Comparison of ENCODE assay signal across 17 cellular contexts in genomic region chr6:1162367-1163275, GRCh38.
DNase-seq lines count a peak whose midpoint lies in the region; ATAC-seq and TF ChIP-seq lines count a peak whose summit lies in the region.
"Had no signal": no experiment of that assay in that cellular context is flagged by ENCODE, and none has a peak within 500 bp of the region (broad histone marks: within the 10 kb centered on the region; RNA-seq: fewer than 3 reads in every experiment).

No MANE protein-coding gene starts in this region.

- no peak overlapping the region for H2BK120ac ChIP-seq in trophoblast cell (ENCODE audit: insufficient read depth, low read length, poor library complexity)

- no peak overlapping the region for H3K14ac ChIP-seq in trophoblast cell (ENCODE audit: low read length)

- H2AFZ ChIP-seq in trophoblast cell (ENCODE audit: insufficient read depth, low read length, poor library complexity) = no peak overlapping the region
- H2AFZ ChIP-seq: parathyroid adenoma had no signal

- H3K9ac ChIP-seq in endodermal cell (ENCODE audit: extremely low read depth, low read length, poor library complexity, severe bottlenecking) (no peak overlapping the region), trophoblast cell (ENCODE audit: low read length) (no peak overlapping the region)
- H3K9ac ChIP-seq: parathyroid adenoma had no signal

- no peak overlapping the region for H3K4me3 Mint-ChIP-seq in endodermal cell
- no peak overlapping the region for H3K4me3 Mint-ChIP-seq in activated naive CD8-positive, alpha-beta T cell treated with anti-CD3 and anti-CD28 coated beads, Interleukin-2, amount 50 U/mL, for 24 hours
- H3K4me3 Mint-ChIP-seq: activated naive CD4-positive, alpha-beta T cell treated with anti-CD3 and anti-CD28 coated beads, Interleukin-2, amount 50 U/mL, for 24 hours had no signal

- peaks cover 21% of the 10 kb centered on the region for H3K9me3 ChIP-seq in endodermal cell (ENCODE audit: control insufficient read depth, low read length)
- peaks cover 2% of the 10 kb centered on the region for H3K9me3 ChIP-seq in trophoblast cell (ENCODE audit: insufficient read depth, low read depth, low read length)

- H3K27ac Mint-ChIP-seq in endodermal cell = no peak overlapping the region
- H3K27ac Mint-ChIP-seq in activated naive CD8-positive, alpha-beta T cell treated with anti-CD3 and anti-CD28 coated beads, Interleukin-2, amount 50 U/mL, for 24 hours = no peak overlapping the region
- H3K27ac Mint-ChIP-seq: activated naive CD4-positive, alpha-beta T cell treated with anti-CD3 and anti-CD28 coated beads, Interleukin-2, amount 50 U/mL, for 24 hours had no signal

- H3K18ac ChIP-seq in trophoblast cell (ENCODE audit: low read length) = no peak overlapping the region

- H4K12ac ChIP-seq in trophoblast cell (ENCODE audit: low read depth, low read length) = no peak overlapping the region

- H3K4me3 ChIP-seq in GM12865 (ENCODE audit: low read depth, low read length) (peak overlapping the region; percentile 26), endodermal cell (ENCODE audit: low read length) (peak overlapping the region; percentile 47), trophoblast cell (ENCODE audit: low read depth, low read length) (no peak overlapping the region)

- H3K27me3 ChIP-seq in endodermal cell (ENCODE audit: control insufficient read depth, insufficient read depth, low read length, poor library complexity, severe bottlenecking) (peaks cover 51% of the 10 kb centered on the region), trophoblast cell (ENCODE audit: insufficient read depth, low read length) (no peaks in the 10 kb centered on the region)

- peaks cover 49% of the 10 kb centered on the region for H3K27me3 Mint-ChIP-seq in endodermal cell (ENCODE audit: insufficient read depth)
- H3K27me3 Mint-ChIP-seq in activated naive CD8-positive, alpha-beta T cell treated with anti-CD3 and anti-CD28 coated beads, Interleukin-2, amount 50 U/mL, for 24 hours = peaks cover 12% of the 10 kb centered on the region

- no peak overlapping the region for H2BK5ac ChIP-seq in trophoblast cell (ENCODE audit: low read depth, low read length, poor library complexity)

- DNase-seq in GM12865 (ENCODE audit: low read depth) = no peak
- peak; percentile 69 for DNase-seq in NCI-H82 (lab: John Stamatoyannopoulos, UW)
- DNase-seq in endodermal cell = no peak
- peak; percentile 82 to 96 for DNase-seq in trophoblast cell
- no peak for DNase-seq in pons (ENCODE audit: low spot score)
- no peak for DNase-seq in HUDEP-2 (lab: John Stamatoyannopoulos, UW; ENCODE audit: unreplicated experiment in 76 of 76)
- DNase-seq in activated naive CD8-positive, alpha-beta T cell treated with anti-CD3 and anti-CD28 coated beads, Interleukin-2, amount 50 U/mL, for 24 hours = no peak
- DNase-seq: activated CD4-positive, CD25-positive, alpha-beta regulatory T cell treated with anti-CD3 and anti-CD28 coated beads, Interleukin-2, amount 50 U/mL, for 72 hours; DMS79 treated with DMSO at 0.1 percent for 48 hours; glutamatergic neuron; Kasumi-1; NCI-H510A had no signal

- H4K91ac ChIP-seq in trophoblast cell (ENCODE audit: low read depth, low read length) = no peak overlapping the region

- TF ChIP-seq CTCF in GM12865 (IDR thresholded peaks at IDR 0.05; ENCODE audit: insufficient read depth, low read depth, low read length, missing control alignments) = no peak
- no peak for TF ChIP-seq CTCF in endodermal cell (conservative IDR thresholded peaks at IDR 0.05)

- no peak overlapping the region for H3K27ac ChIP-seq in endodermal cell (ENCODE audit: low read depth, low read length)
- H3K27ac ChIP-seq in trophoblast cell (ENCODE audit: low read depth, low read length) = no peak overlapping the region
- H3K27ac ChIP-seq: C4-2B, parathyroid adenoma had no signal

- H3K79me2 ChIP-seq in trophoblast cell (ENCODE audit: control insufficient read depth, insufficient read depth, low read length, poor library complexity) = no peaks in the 10 kb centered on the region
- H3K79me2 ChIP-seq: parathyroid adenoma had no signal

- no peaks in the 10 kb centered on the region for H3K36me3 ChIP-seq in endodermal cell (ENCODE audit: control insufficient read depth, insufficient read depth, low read length)
- no peaks in the 10 kb centered on the region for H3K36me3 ChIP-seq in trophoblast cell (ENCODE audit: control insufficient read depth in 1 of 2, insufficient read depth in 2 of 2, low read length in 2 of 2)

- no peak overlapping the region for H3K4ac ChIP-seq in trophoblast cell (ENCODE audit: low read depth, low read length)

- no peak overlapping the region for H2BK12ac ChIP-seq in trophoblast cell (ENCODE audit: low read length)

- H4K8ac ChIP-seq in trophoblast cell (ENCODE audit: low read depth, low read length) = no peak overlapping the region

- H2AK5ac ChIP-seq in trophoblast cell (ENCODE audit: low read length) = no peak overlapping the region

- H3K23ac ChIP-seq in trophoblast cell (ENCODE audit: low read length) = no peak overlapping the region

- no peak overlapping the region for H3K4me2 ChIP-seq in trophoblast cell (ENCODE audit: low read length)

- 65 to 84% methylated on average over 6 to 8 of the region's 8 CpGs for whole genome bisulfite sequencing in endodermal cell (ENCODE audit: insufficient coverage in 1 of 2, insufficient read length in 1 of 2), 2 experiments
- no CpG with 5 or more reads among the region's 8 CpGs for WGBS in trophoblast cell (ENCODE audit: extremely low coverage, insufficient coverage, insufficient read length)

- H3K9me3 Mint-ChIP-seq in endodermal cell = peaks cover 13% of the 10 kb centered on the region
- peaks cover 3% of the 10 kb centered on the region for H3K9me3 Mint-ChIP-seq in activated naive CD8-positive, alpha-beta T cell treated with anti-CD3 and anti-CD28 coated beads, Interleukin-2, amount 50 U/mL, for 24 hours

- ATAC-seq in HG03196 (IDR thresholded peaks at IDR 0.05; ENCODE audit: unreplicated experiment) = no peak
- ATAC-seq in activated naive CD8-positive, alpha-beta T cell treated with anti-CD3 and anti-CD28 coated beads, Interleukin-2, amount 50 U/mL, for 24 hours = no peak
- ATAC-seq: HCT116 had no signal

- H3K36me3 Mint-ChIP-seq in endodermal cell (ENCODE audit: low read depth) = no peaks in the 10 kb centered on the region
- no peaks in the 10 kb centered on the region for H3K36me3 Mint-ChIP-seq in activated naive CD8-positive, alpha-beta T cell treated with anti-CD3 and anti-CD28 coated beads, Interleukin-2, amount 50 U/mL, for 24 hours (ENCODE audit: low read depth)
- H3K36me3 Mint-ChIP-seq: activated naive CD4-positive, alpha-beta T cell treated with anti-CD3 and anti-CD28 coated beads, Interleukin-2, amount 50 U/mL, for 24 hours had no signal

- H3K79me1 ChIP-seq in trophoblast cell (ENCODE audit: low read length) = no peaks in the 10 kb centered on the region

- H3K4me1 ChIP-seq in endodermal cell (ENCODE audit: control insufficient read depth, insufficient read depth, low read length) (peaks cover 4% of the 10 kb centered on the region), trophoblast cell (ENCODE audit: control insufficient read depth in 1 of 2, insufficient read depth in 2 of 2, low read length in 2 of 2) (no peaks in the 10 kb centered on the region)
- H3K4me1 ChIP-seq: parathyroid adenoma had no signal

- peaks cover 15% of the 10 kb centered on the region for H3K4me1 Mint-ChIP-seq in endodermal cell
- H3K4me1 Mint-ChIP-seq in activated naive CD8-positive, alpha-beta T cell treated with anti-CD3 and anti-CD28 coated beads, Interleukin-2, amount 50 U/mL, for 24 hours = no peaks in the 10 kb centered on the region
- H3K4me1 Mint-ChIP-seq: activated naive CD4-positive, alpha-beta T cell treated with anti-CD3 and anti-CD28 coated beads, Interleukin-2, amount 50 U/mL, for 24 hours had no signal

Comparison
In these comparisons a context has a peak if more than half of its experiments do, and no peak if none do; other contexts are left out.
1. DNase-seq: peak in NCI-H82 (single experiment) and trophoblast cell (2 of 2); none in GM12865 (single experiment), endodermal cell (single experiment), pons (single experiment), HUDEP-2 (0 of 76) and activated naive CD8-positive, alpha-beta T cell treated with anti-CD3 and anti-CD28 coated beads, Interleukin-2, amount 50 U/mL, for 24 hours (single experiment).